Comparison of ENCODE assay signal across 17 cellular contexts in genomic region chr6:140156131-140156530, GRCh38.
DNase-seq lines count a peak whose midpoint lies in the region; ATAC-seq and TF ChIP-seq lines count a peak whose summit lies in the region.
"Had no signal": no experiment of that assay in that cellular context is flagged by ENCODE, and none has a peak within 500 bp of the region (broad histone marks: within the 10 kb centered on the region; RNA-seq: fewer than 3 reads in every experiment).

No MANE protein-coding gene starts in this region.

- H3K4me1 Mint-ChIP-seq in activated CD8-positive, alpha-beta memory T cell treated with anti-CD3 and anti-CD28 coated beads, Interleukin-2, amount 10 ng/mL, durations not matched to agents 7 days and 5 days, result no peaks in the 10 kb centered on the region
- H3K4me1 Mint-ChIP-seq: GM23338 had no signal

- no peaks in the 10 kb centered on the region for H3K27me3 Mint-ChIP-seq in activated CD8-positive, alpha-beta memory T cell treated with anti-CD3 and anti-CD28 coated beads, Interleukin-2, amount 10 ng/mL, durations not matched to agents 7 days and 5 days

- H3K9ac ChIP-seq in mammary epithelial cell (ENCODE audit: insufficient read depth, low read length), result no peak overlapping the region
- H3K9ac ChIP-seq: BLaER1 had no signal

- no peak for TF ChIP-seq POLR2A in breast epithelium (IDR thresholded peaks at IDR 0.05)

- no peak overlapping the region for H3K27ac Mint-ChIP-seq in activated CD8-positive, alpha-beta memory T cell treated with anti-CD3 and anti-CD28 coated beads, Interleukin-2, amount 10 ng/mL, durations not matched to agents 7 days and 5 days
- H3K27ac Mint-ChIP-seq: CD8-positive, alpha-beta T cell; GM23338 had no signal

- no TSS peak for BruUV-seq in mammary epithelial cell (replicated peaks; lab: Mats Ljungman, UMichigan)

- H3K27me3 ChIP-seq in mammary epithelial cell (ENCODE audit: insufficient read depth, low read length) (no peaks in the 10 kb centered on the region), breast epithelium (no peaks in the 10 kb centered on the region)
- H3K27me3 ChIP-seq: BLaER1 had no signal

- no peaks in the 10 kb centered on the region for H3K79me2 ChIP-seq in mammary epithelial cell (ENCODE audit: insufficient read depth, low read length)

- no peak overlapping the region for H2AFZ ChIP-seq in mammary epithelial cell (ENCODE audit: low read depth, low read length)
- H2AFZ ChIP-seq: GM23338 had no signal

- DNase-seq in mammary epithelial cell, result peak; percentile 44
- DNase-seq in breast epithelium (ENCODE audit: low spot score in 2 of 2), result no peak
- peak; percentile 11 for DNase-seq in choroid plexus epithelial cell (ENCODE audit: low read depth)
- DNase-seq in kidney tubule cell (ENCODE audit: low spot score), result peak; percentile 4
- no peak for DNase-seq in C1 segment of cervical spinal cord (lab: John Stamatoyannopoulos, UW)
- DNase-seq in activated CD8-positive, alpha-beta memory T cell treated with anti-CD3 and anti-CD28 coated beads, Interleukin-2, amount 10 ng/mL, durations not matched to agents 7 days and 5 days, result no peak
- DNase-seq: Calu3; CD8-positive, alpha-beta T cell; DMS79 treated with DMSO at 0.1 percent for 48 hours; EL; HCEC 1CT had no signal

- no peaks in the 10 kb centered on the region for H3K4me1 ChIP-seq in mammary epithelial cell (ENCODE audit: insufficient read depth, low read length)
- H3K4me1 ChIP-seq in breast epithelium, result no peaks in the 10 kb centered on the region
- H3K4me1 ChIP-seq: A549, BLaER1 had no signal

- WGBS in mammary epithelial cell (ENCODE audit: low coverage, missing lambda C conversion rate), result 94% methylated on average over 6 of the region's 6 CpGs

- no peak overlapping the region for H3K4me3 Mint-ChIP-seq in activated CD8-positive, alpha-beta memory T cell treated with anti-CD3 and anti-CD28 coated beads, Interleukin-2, amount 10 ng/mL, durations not matched to agents 7 days and 5 days
- H3K4me3 Mint-ChIP-seq: CD8-positive, alpha-beta T cell; GM23338 had no signal

- no peak overlapping the region for H3K4me2 ChIP-seq in mammary epithelial cell (ENCODE audit: insufficient read depth, low read depth, low read length)
- H3K4me2 ChIP-seq: A549, BLaER1, GM23338 had no signal

- no peaks in the 10 kb centered on the region for H3K9me3 Mint-ChIP-seq in activated CD8-positive, alpha-beta memory T cell treated with anti-CD3 and anti-CD28 coated beads, Interleukin-2, amount 10 ng/mL, durations not matched to agents 7 days and 5 days (ENCODE audit: low read depth)
- H3K9me3 Mint-ChIP-seq: CD8-positive, alpha-beta T cell had no signal

- no peaks in the 10 kb centered on the region for H4K20me1 ChIP-seq in mammary epithelial cell (ENCODE audit: insufficient read depth, low read length)
- H4K20me1 ChIP-seq: BLaER1 had no signal

- in situ Hi-C loops in mammary epithelial cell (cut with MboI; ENCODE audit: low sequenced_read_pairs in 2 of 2), result no loop called here

- no peak overlapping the region for H3K4me3 ChIP-seq in mammary epithelial cell (replicated peaks in 1 of 3; ENCODE audit: insufficient read depth in 1 of 3, low read depth in 2 of 3, low read length in 3 of 3)
- H3K4me3 ChIP-seq in breast epithelium, result no peak overlapping the region
- no peak overlapping the region for H3K4me3 ChIP-seq in choroid plexus epithelial cell (ENCODE audit: low read depth, low read length)
- H3K4me3 ChIP-seq: A549, BLaER1, GM12878, GM23338 had no signal

- CTCF ChIA-PET in mammary epithelial cell (lab: Charles Lee; ENCODE audit: low non-redundant PET), result no interaction called here
- CTCF ChIA-PET in activated CD8-positive, alpha-beta memory T cell treated with anti-CD3 and anti-CD28 coated beads, Interleukin-2, amount 10 ng/mL, durations not matched to agents 7 days and 5 days (lab: Charles Lee), result no interaction called here

- TF ChIP-seq CTCF in mammary epithelial cell (conservative IDR thresholded peaks at IDR 0.05 in 1 of 2, IDR thresholded peaks at IDR 0.05 in 1 of 2; ENCODE audit: extremely low read depth in 1 of 2, insufficient read depth in 1 of 2, low read depth in 1 of 2, low read length in 2 of 2) (no peak), breast epithelium (IDR thresholded peaks at IDR 0.05) (no peak), choroid plexus epithelial cell (conservative IDR thresholded peaks at IDR 0.05; ENCODE audit: low read depth, low read length) (no peak)

- no peak for ATAC-seq in activated CD8-positive, alpha-beta memory T cell treated with anti-CD3 and anti-CD28 coated beads, Interleukin-2, amount 10 ng/mL, durations not matched to agents 7 days and 5 days
- ATAC-seq in GM19023 (IDR thresholded peaks at IDR 0.05; ENCODE audit: unreplicated experiment), result no peak
- ATAC-seq: A549; CD8-positive, alpha-beta T cell; GM12878; GM23338 had no signal

- no peaks in the 10 kb centered on the region for H3K36me3 Mint-ChIP-seq in activated CD8-positive, alpha-beta memory T cell treated with anti-CD3 and anti-CD28 coated beads, Interleukin-2, amount 10 ng/mL, durations not matched to agents 7 days and 5 days
- H3K36me3 Mint-ChIP-seq: CD8-positive, alpha-beta T cell had no signal

- no peak overlapping the region for H3K27ac ChIP-seq in mammary epithelial cell (ENCODE audit: insufficient read depth, low read depth, low read length)
- H3K27ac ChIP-seq in breast epithelium, result no peak overlapping the region
- H3K27ac ChIP-seq: 22Rv1, A549, BLaER1 had no signal

- H3K36me3 ChIP-seq in mammary epithelial cell (ENCODE audit: insufficient read depth, low read length), result no peaks in the 10 kb centered on the region
- no peaks in the 10 kb centered on the region for H3K36me3 ChIP-seq in breast epithelium
- H3K36me3 ChIP-seq: BLaER1 had no signal

- H3K9me3 ChIP-seq in mammary epithelial cell (replicated peaks; ENCODE audit: insufficient read depth, low read length), result no peaks in the 10 kb centered on the region
- H3K9me3 ChIP-seq in breast epithelium, result no peaks in the 10 kb centered on the region
- H3K9me3 ChIP-seq: A549, BLaER1 had no signal

- intact Hi-C loops in mammary epithelial cell (cut with micrococcal nuclease) (no loop called here), breast epithelium (cut with DNase I; ENCODE audit: low total_unique reads) (no loop called here)

- dilution Hi-C loops in mammary epithelial cell (cut with HindIII; ENCODE audit: low sequenced_read_pairs), result no loop called here

Comparison
In these comparisons a context has a peak if more than half of its experiments do, and no peak if none do; other contexts are left out.
1. DNase-seq: peak in mammary epithelial cell (single experiment), choroid plexus epithelial cell (single experiment) and kidney tubule cell (single experiment); none in breast epithelium (0 of 2), C1 segment of cervical spinal cord (0 of 14) and activated CD8-positive, alpha-beta memory T cell treated with anti-CD3 and anti-CD28 coated beads, Interleukin-2, amount 10 ng/mL, durations not matched to agents 7 days and 5 days (single experiment).